In genomic region chr7:26372211-26372610, GRCh38 we compare ENCODE assay signal across 18 cellular contexts.
"Had no signal": no experiment of that assay in that cellular context is flagged by ENCODE, and none has a peak within 500 bp of the region (broad histone marks: within the 10 kb centered on the region; RNA-seq: fewer than 3 reads in every experiment).

No MANE protein-coding gene starts in this region.

- H3K36me3 ChIP-seq: brain microvascular endothelial cell, prostate gland, stomach, thoracic aorta had no signal

- DNase-seq: activated CD4-positive, alpha-beta T cell treated with anti-CD3 and anti-CD28 coated beads, Interleukin-2, amount 50 U/mL, for 1 hour; activated CD8-positive, alpha-beta memory T cell treated with anti-CD3 and anti-CD28 coated beads for 24 hours; activated naive CD8-positive, alpha-beta T cell treated with anti-CD3 and anti-CD28 coated beads for 36 hours; amygdala; brain microvascular endothelial cell; effector CD8-positive, alpha-beta T cell; foreskin fibroblast; left ventricle myocardium superior; mesendoderm; right cardiac atrium; stomach; T1000 had no signal

- H3K4me1 ChIP-seq: prostate gland had no signal

- H3K4me3 ChIP-seq: prostate gland, smooth muscle cell, stomach, thoracic aorta had no signal

- H3K9me3 ChIP-seq: prostate gland, stomach, thoracic aorta had no signal

- H3K9me3 Mint-ChIP-seq: activated naive CD8-positive, alpha-beta T cell treated with anti-CD3 and anti-CD28 coated beads for 36 hours; central memory CD8-positive, alpha-beta T cell; natural killer cell treated with Interleukin-12 subunit alpha and Interleukin-12 subunit beta and Interleukin-15 and Interleukin-18, amount 100 ng/mL, for 72 hours had no signal

- H3K27me3 Mint-ChIP-seq: natural killer cell treated with Interleukin-12 subunit alpha and Interleukin-12 subunit beta and Interleukin-15 and Interleukin-18, amount 100 ng/mL, for 72 hours had no signal

- ATAC-seq: activated CD4-positive, CD25-positive, alpha-beta regulatory T cell treated with anti-CD3 and anti-CD28 coated beads, Interleukin-2, amount 50 U/mL, for 24 hours; left ventricle myocardium superior; natural killer cell treated with Interleukin-12 subunit alpha and Interleukin-12 subunit beta and Interleukin-15 and Interleukin-18, amount 100 ng/mL, for 72 hours; right cardiac atrium had no signal

- H3K27ac Mint-ChIP-seq: activated naive CD8-positive, alpha-beta T cell treated with anti-CD3 and anti-CD28 coated beads for 36 hours; natural killer cell treated with Interleukin-12 subunit alpha and Interleukin-12 subunit beta and Interleukin-15 and Interleukin-18, amount 100 ng/mL, for 72 hours had no signal

- H3K4me3 Mint-ChIP-seq: activated naive CD8-positive, alpha-beta T cell treated with anti-CD3 and anti-CD28 coated beads for 36 hours; central memory CD8-positive, alpha-beta T cell; natural killer cell treated with Interleukin-12 subunit alpha and Interleukin-12 subunit beta and Interleukin-15 and Interleukin-18, amount 100 ng/mL, for 72 hours had no signal

- H3K4me2 ChIP-seq: smooth muscle cell had no signal
